Comparison of ENCODE assay signal across 8 cellular contexts in genomic region chr7:36155811-36156361, GRCh38. TPM values are rescaled to one million over a fixed set of nuclear protein-coding genes. Genes with fewer than 3 reads are reported as not detected.
DNase-seq lines count a peak whose midpoint lies in the region; ATAC-seq lines count a peak whose summit lies in the region.

No MANE protein-coding gene starts in this region.

- peaks cover 7% of the 10 kb centered on the region for H3K4me1 ChIP-seq in rectal smooth muscle tissue (ENCODE audit: control insufficient read depth, insufficient read depth, low read length)

- H3K9me3 Mint-ChIP-seq in activated naive CD4-positive, alpha-beta T cell treated with anti-CD3 and anti-CD28 coated beads, Interleukin-2, amount 50 U/mL, for 72 hours: no peaks in the 10 kb centered on the region

- ATAC-seq in activated naive CD4-positive, alpha-beta T cell treated with anti-CD3 and anti-CD28 coated beads, Interleukin-2, amount 50 U/mL, for 72 hours: no peak

- H3K4me3 ChIP-seq in rectal smooth muscle tissue (ENCODE audit: low read length): peak overlapping the region; percentile 69

- DNase-seq in DMS153 treated with DMSO at 0.1 percent for 48 hours (lab: John Stamatoyannopoulos, UW; ENCODE audit: unreplicated experiment) (peak; percentile 37), NCI-H446 treated with DMSO at 0.1 percent for 48 hours (lab: John Stamatoyannopoulos, UW) (peak; percentile 26), head of caudate nucleus (peak in 40 of 42 donors; percentile 12 to 82 (median 48)), Kasumi-1 (lab: John Stamatoyannopoulos, UW) (no peak), ACHN (no peak)
- no peak for DNase-seq in activated naive CD4-positive, alpha-beta T cell treated with anti-CD3 and anti-CD28 coated beads, Interleukin-2, amount 50 U/mL, for 72 hours (ENCODE audit: low spot score in 2 of 2)
- no peak for DNase-seq in activated naive CD4-positive, alpha-beta T cell treated with anti-CD3 and anti-CD28 coated beads, Interleukin-2, amount 50 U/mL, for 16 hours

- in situ Hi-C loops in ACHN (cut with HindIII; ENCODE audit: low pct_ligation_motif_present, low pct_unique_long_range_greater_than_20kb, low sequenced_read_pairs): no loop called here

- H3K27ac Mint-ChIP-seq in activated naive CD4-positive, alpha-beta T cell treated with anti-CD3 and anti-CD28 coated beads, Interleukin-2, amount 50 U/mL, for 72 hours: no peak overlapping the region

- no peaks in the 10 kb centered on the region for H3K27me3 ChIP-seq in rectal smooth muscle tissue (ENCODE audit: control insufficient read depth, insufficient read depth, low read length)

- no peaks in the 10 kb centered on the region for H3K36me3 ChIP-seq in rectal smooth muscle tissue (ENCODE audit: control insufficient read depth, insufficient read depth, low read length)

- no peak overlapping the region for H3K27ac ChIP-seq in rectal smooth muscle tissue (ENCODE audit: low read depth, low read length)

- H3K9ac ChIP-seq in rectal smooth muscle tissue (ENCODE audit: low read length): no peak overlapping the region

- H3K36me3 Mint-ChIP-seq in activated naive CD4-positive, alpha-beta T cell treated with anti-CD3 and anti-CD28 coated beads, Interleukin-2, amount 50 U/mL, for 72 hours: no peaks in the 10 kb centered on the region

- intact Hi-C loops in head of caudate nucleus (cut with DNase I): loop anchor here (10.0 kb wide), 3 partner anchors 111 to 461 kb away; partner anchors contain the start of gene HERPUD2

RNA-seq across cellular contexts. Expression of gene EEPD1, which starts 2.8 kb away (rescaled TPM):
- 1 to 10 TPM in 1 of 2 donors, under 1 TPM in 1; 0.82 to 1.4 TPM for total RNA-seq in activated naive CD4-positive, alpha-beta T cell treated with anti-CD3 and anti-CD28 coated beads, Interleukin-2, amount 50 U/mL, for 72 hours

Comparison
In these comparisons a context has a peak if more than half of its experiments do, and no peak if none do; other contexts are left out.
1. DNase-seq: peak in DMS153 treated with DMSO at 0.1 percent for 48 hours (single experiment), NCI-H446 treated with DMSO at 0.1 percent for 48 hours (single experiment) and head of caudate nucleus (40 of 42); none in Kasumi-1 (0 of 2), ACHN (single experiment), activated naive CD4-positive, alpha-beta T cell treated with anti-CD3 and anti-CD28 coated beads, Interleukin-2, amount 50 U/mL, for 72 hours (0 of 2) and activated naive CD4-positive, alpha-beta T cell treated with anti-CD3 and anti-CD28 coated beads, Interleukin-2, amount 50 U/mL, for 16 hours (single experiment).